22 cellular contexts compared by ENCODE assay signal in the genomic region with DNA sequence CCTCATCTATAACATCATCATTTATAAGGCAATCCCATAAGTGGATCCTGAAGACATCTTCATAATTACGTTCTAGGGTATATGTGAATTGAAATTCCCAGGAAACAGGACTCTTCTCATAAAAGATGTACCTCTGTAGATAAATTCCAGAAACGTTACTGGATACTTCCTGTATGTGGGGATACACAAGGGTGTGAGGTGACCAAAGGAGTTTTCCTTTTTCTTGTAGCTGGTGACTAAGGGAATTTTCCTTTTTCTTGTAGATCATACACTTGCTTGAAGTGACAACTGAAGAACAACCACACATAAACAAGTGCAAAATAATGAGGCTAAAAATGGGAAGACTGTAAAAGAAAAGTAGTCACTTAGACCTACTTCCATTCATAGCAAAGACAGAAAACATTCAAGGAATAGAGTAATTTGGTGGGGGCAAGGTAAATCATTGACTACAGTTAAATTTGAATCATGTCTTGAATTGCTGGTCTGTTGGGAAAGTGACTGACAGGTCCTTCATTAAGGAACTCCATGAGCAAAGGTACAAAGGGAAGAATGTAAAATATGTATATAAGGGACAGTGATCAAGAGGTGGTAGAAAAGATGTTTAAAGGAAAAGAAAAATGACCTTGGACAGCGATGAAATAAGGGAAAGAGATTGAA. TPM values are rescaled to one million over a fixed set of nuclear protein-coding genes. Genes with fewer than 3 reads are reported as not detected.
DNase-seq lines count a peak whose midpoint lies in the region; ATAC-seq, FAIRE-seq and TF ChIP-seq lines count a peak whose summit lies in the region.
"Had no signal": no experiment of that assay in that cellular context is flagged by ENCODE, and none has a peak within 500 bp of the region (broad histone marks: within the 10 kb centered on the region; RNA-seq: fewer than 3 reads in every experiment).

No MANE protein-coding gene starts in this region.

- no peak overlapping the region for H3K27ac ChIP-seq in PC-3 (ENCODE audit: low read length)
- H3K27ac ChIP-seq in kidney (ENCODE audit: low read depth in 2 of 2, low read length in 2 of 2) = no peak overlapping the region
- H3K27ac ChIP-seq: BLaER1 treated with 17β-estradiol and CSF1 and Interleukin-3, amounts not matched to agents 10 nM and 100 nM; SJSA1 had no signal

- H3K4me3 ChIP-seq in PC-3 (ENCODE audit: low read length) (no peak overlapping the region), lower leg skin (ENCODE audit: low read depth, poor library complexity, severe bottlenecking) (no peak overlapping the region), kidney (ENCODE audit: low read length in 2 of 2) (no peak overlapping the region)
- H3K4me3 ChIP-seq: BLaER1 treated with 17β-estradiol and CSF1 and Interleukin-3, amounts not matched to agents 10 nM and 100 nM; SJSA1 had no signal

- H3K4me2 ChIP-seq in PC-3 (ENCODE audit: low read length) = no peak overlapping the region
- H3K4me2 ChIP-seq: BLaER1 treated with 17β-estradiol and CSF1 and Interleukin-3, amounts not matched to agents 10 nM and 100 nM had no signal

- no peaks in the 10 kb centered on the region for H3K79me2 ChIP-seq in PC-3 (ENCODE audit: low read length)

- 0 out of 2 replicates have a peak, but pooled peaks cover 4% of the 10 kb centered on the region for H3K4me1 ChIP-seq in PC-3 (ENCODE audit: insufficient read depth, low read length)
- H3K4me1 ChIP-seq in kidney (ENCODE audit: control insufficient read depth in 1 of 2, insufficient read depth in 1 of 2, low read depth in 1 of 2, low read length in 2 of 2) = no peaks in the 10 kb centered on the region
- H3K4me1 ChIP-seq: BLaER1 treated with 17β-estradiol and CSF1 and Interleukin-3, amounts not matched to agents 10 nM and 100 nM; Caco-2; SJSA1 had no signal

- BruUV-seq in PC-3 (replicated peaks; lab: Mats Ljungman, UMichigan) = no TSS peak

- DNase-seq in H54 (ENCODE audit: insufficient read length, low spot score) = no peak
- DNase-seq in PC-3 = peak; percentile 30
- no peak for DNase-seq in glutamatergic neuron
- DNase-seq in lower leg skin (ENCODE audit: low spot score in 2 of 2) = no peak
- no peak for DNase-seq in kidney
- no peak for DNase-seq in DMS79 (lab: John Stamatoyannopoulos, UW)
- DNase-seq in activated CD8-positive, alpha-beta memory T cell treated with anti-CD3 and anti-CD28 coated beads, Interleukin-2, amount 50 U/mL, for 48 hours = no peak
- DNase-seq: ACHN; Caco-2; CD4-positive, alpha-beta memory T cell; Kasumi-1; NCI-H1092; NCI-H1436; NCI-H1930; NCI-H2227 treated with DMSO at 0.1 percent for 48 hours; NCI-H510A; NCI-H748 treated with DMSO at 0.1 percent for 48 hours; NK-92 treated with Interleukin-12 subunit alpha and Interleukin-12 subunit beta, amount 100 ng/mL, for 24 hours had no signal

- 64 to 69% methylated on average over 3 of the region's 3 CpGs for WGBS in lower leg skin, 2 donors

- H3K27ac Mint-ChIP-seq in glutamatergic neuron (ENCODE audit: unreplicated experiment) = peak overlapping the region; percentile 2
- H3K27ac Mint-ChIP-seq: CD4-positive, alpha-beta memory T cell had no signal

- H3K4me3 Mint-ChIP-seq in glutamatergic neuron (ENCODE audit: unreplicated experiment) = no peak overlapping the region
- H3K4me3 Mint-ChIP-seq: CD4-positive, alpha-beta memory T cell had no signal

- TF ChIP-seq POLR2A in H54 (IDR thresholded peaks at IDR 0.05; ENCODE audit: low read depth, low read length) = no peak
- TF ChIP-seq POLR2A in lower leg skin (IDR thresholded peaks at IDR 0.05) = no peak

- no peaks in the 10 kb centered on the region for H3K9me3 Mint-ChIP-seq in glutamatergic neuron (ENCODE audit: unreplicated experiment)

- peaks cover 27% of the 10 kb centered on the region for H3K4me1 Mint-ChIP-seq in glutamatergic neuron (ENCODE audit: low read depth, unreplicated experiment)
- H3K4me1 Mint-ChIP-seq: CD4-positive, alpha-beta memory T cell had no signal

- H3K36me3 ChIP-seq in PC-3 (ENCODE audit: low read depth, low read length) (no peaks in the 10 kb centered on the region), kidney (ENCODE audit: control insufficient read depth in 1 of 2, insufficient read depth in 2 of 2, low read length in 2 of 2) (no peaks in the 10 kb centered on the region)
- H3K36me3 ChIP-seq: BLaER1 treated with 17β-estradiol and CSF1 and Interleukin-3, amounts not matched to agents 10 nM and 100 nM; SJSA1 had no signal

- intact Hi-C loops in PC-3 (cut with micrococcal nuclease) = no loop called here
- intact Hi-C loops in lower leg skin (cut with DNase I; ENCODE audit: low total_unique reads) = no loop called here
- intact Hi-C loops in kidney (cut with DNase I) = no loop called here

- TF ChIP-seq CTCF in PC-3 (conservative IDR thresholded peaks at IDR 0.05; ENCODE audit: low read depth, low read length) = no peak
- TF ChIP-seq CTCF in glutamatergic neuron (IDR thresholded peaks at IDR 0.05; ENCODE audit: partially characterized antibody, unreplicated experiment) = no peak
- TF ChIP-seq CTCF in lower leg skin (IDR thresholded peaks at IDR 0.05) = no peak
- no peak for TF ChIP-seq CTCF in kidney (IDR thresholded peaks at IDR 0.05; ENCODE audit: borderline replicate concordance, extremely low read depth, insufficient read depth)

- H3K27me3 Mint-ChIP-seq in glutamatergic neuron (ENCODE audit: unreplicated experiment) = no peaks in the 10 kb centered on the region

- H3K9me2 ChIP-seq in PC-3 (replicated peaks; ENCODE audit: low read length) = no peaks in the 10 kb centered on the region

- POLR2A ChIA-PET in PC-3 (lab: Charles Lee; ENCODE audit: unreplicated experiment) = no interaction called here

- H2AFZ ChIP-seq in PC-3 (ENCODE audit: low read length) = no peak overlapping the region

- ATAC-seq in PC-3 = peak; percentile 15; the same call in 1 of the 2 replicates
- ATAC-seq: Right ventricle myocardium inferior had no signal

- FAIRE-seq in H54 (lab: Jason Lieb, UNC) (peak; percentile 58), kidney (lab: Jason Lieb, UNC) (no peak)
- FAIRE-seq: H1 had no signal

- no peaks in the 10 kb centered on the region for H3K36me3 Mint-ChIP-seq in glutamatergic neuron (ENCODE audit: unreplicated experiment)
- H3K36me3 Mint-ChIP-seq: CD4-positive, alpha-beta memory T cell had no signal

- no peaks in the 10 kb centered on the region for H3F3A ChIP-seq in PC-3 (ENCODE audit: low read length, unreplicated experiment)

- H3K9ac ChIP-seq in PC-3 (ENCODE audit: low read length) (no peak overlapping the region), kidney (ENCODE audit: low read length in 2 of 2) (no peak overlapping the region)
- H3K9ac ChIP-seq: BLaER1 treated with 17β-estradiol and CSF1 and Interleukin-3, amounts not matched to agents 10 nM and 100 nM had no signal

- H4K20me1 ChIP-seq in PC-3 (ENCODE audit: low read length) = no peaks in the 10 kb centered on the region
- H4K20me1 ChIP-seq: BLaER1 treated with 17β-estradiol and CSF1 and Interleukin-3, amounts not matched to agents 10 nM and 100 nM had no signal

- CTCF ChIA-PET in PC-3 (lab: Charles Lee) = no interaction called here

- H3K9me3 ChIP-seq in PC-3 (ENCODE audit: low read length) (no peaks in the 10 kb centered on the region), kidney (ENCODE audit: control insufficient read depth in 1 of 2, low read length in 2 of 2) (no peaks in the 10 kb centered on the region)
- H3K9me3 ChIP-seq: BLaER1 treated with 17β-estradiol and CSF1 and Interleukin-3, amounts not matched to agents 10 nM and 100 nM; Caco-2; SJSA1 had no signal

- H3K27me3 ChIP-seq in PC-3 (ENCODE audit: low read length) = no peaks in the 10 kb centered on the region
- H3K27me3 ChIP-seq: BLaER1 treated with 17β-estradiol and CSF1 and Interleukin-3, amounts not matched to agents 10 nM and 100 nM had no signal

RNA-seq across cellular contexts. Expression of a gene that starts 53.2 kb away (rescaled TPM):
- total RNA-seq in PC-3 (2014; rRNA removed) (66.6 and 95.6 TPM in 2 replicates), glutamatergic neuron (ENCODE audit: unreplicated experiment) (294 TPM), lower leg skin (10 to 100 TPM; 25.5 to 66.8 (median 60.3) TPM), kidney (78.7 TPM)
- polyA plus RNA-seq in kidney (ENCODE audit: insufficient read depth, low read depth, low replicate concordance) = 86.9 TPM
